ENCODE assay signal across 8 cellular contexts in genomic region chr3:16264174-16264707, GRCh38. TPM values are rescaled to one million over a fixed set of nuclear protein-coding genes. Genes with fewer than 3 reads are reported as not detected.
DNase-seq lines count a peak whose midpoint lies in the region; ATAC-seq and TF ChIP-seq lines count a peak whose summit lies in the region.

No MANE protein-coding gene starts in this region.

- H3K4me1 ChIP-seq in CD4-positive, CD25-positive, alpha-beta regulatory T cell (ENCODE audit: control insufficient read depth, insufficient read depth, low read length, poor library complexity, severe bottlenecking): peaks cover 17% of the 10 kb centered on the region
- H3K4me1 ChIP-seq in iPS DF 6.9 (ENCODE audit: control insufficient read depth, insufficient read depth, low read length): no peaks in the 10 kb centered on the region

- H3K27ac ChIP-seq in CD4-positive, CD25-positive, alpha-beta regulatory T cell (ENCODE audit: insufficient read depth, low read length, poor library complexity, severe bottlenecking): peak overlapping the region; percentile 94
- no peak overlapping the region for H3K27ac ChIP-seq in iPS DF 6.9 (ENCODE audit: low read length)

- peaks cover 17% of the 10 kb centered on the region for H3K36me3 ChIP-seq in CD4-positive, CD25-positive, alpha-beta regulatory T cell (ENCODE audit: control insufficient read depth, insufficient read depth, low read length)
- H3K36me3 ChIP-seq in iPS DF 6.9 (ENCODE audit: control insufficient read depth, insufficient read depth, low read length): peaks cover 4% of the 10 kb centered on the region; the same call in 1 of the 2 replicates

- no CpG with 5 or more reads among the region's 21 CpGs for WGBS in iPS DF 6.9 (ENCODE audit: insufficient coverage, insufficient read length)

- H3K27me3 ChIP-seq in CD4-positive, CD25-positive, alpha-beta regulatory T cell (ENCODE audit: control insufficient read depth, insufficient read depth, low read length): no peaks in the 10 kb centered on the region
- no peaks in the 10 kb centered on the region for H3K27me3 ChIP-seq in iPS DF 6.9 (ENCODE audit: control insufficient read depth, insufficient read depth, low read length)

- peaks cover 20 to 47% (median 26%) of the 10 kb centered on the region in 4 donors for H3K4me1 Mint-ChIP-seq in CD4-positive, CD25-positive, alpha-beta regulatory T cell
- peaks cover 19% of the 10 kb centered on the region for H3K4me1 Mint-ChIP-seq in WTC11
- peaks cover 28% of the 10 kb centered on the region for H3K4me1 Mint-ChIP-seq in stimulated activated naive CD8-positive, alpha-beta T cell treated with anti-CD3 and anti-CD28 coated beads, Interleukin-15, amount 100 ng/mL, for 72 hours

- peak overlapping the region; percentile 96 for H3K4me3 ChIP-seq in CD4-positive, CD25-positive, alpha-beta regulatory T cell (ENCODE audit: low read depth, low read length)
- peak overlapping the region; percentile 89 for H3K4me3 ChIP-seq in HFF-Myc (replicated peaks; ENCODE audit: low read depth, low read length)
- H3K4me3 ChIP-seq in iPS DF 6.9 (ENCODE audit: low read length): peak overlapping the region; percentile 93

- H3K4me3 Mint-ChIP-seq in CD4-positive, CD25-positive, alpha-beta regulatory T cell: peak overlapping the region; percentile 97 to 100 (median 99)
- peak overlapping the region; percentile 99 for H3K4me3 Mint-ChIP-seq in WTC11
- peak overlapping the region; percentile 88 to 93 for H3K4me3 Mint-ChIP-seq in stimulated activated naive CD8-positive, alpha-beta T cell treated with anti-CD3 and anti-CD28 coated beads, Interleukin-15, amount 100 ng/mL, for 72 hours

- DNase-seq in CD4-positive, CD25-positive, alpha-beta regulatory T cell: peak in 1 of 3 donors; percentile 9
- no peak for DNase-seq in HFF-Myc (ENCODE audit: extremely low read depth, low read depth)
- no peak for DNase-seq in WTC11 (ENCODE audit: low spot score)
- DNase-seq in iPS DF 6.9 (ENCODE audit: low read depth, low spot score): no peak
- DNase-seq in stimulated activated naive CD8-positive, alpha-beta T cell treated with anti-CD3 and anti-CD28 coated beads, Interleukin-15, amount 100 ng/mL, for 72 hours: no peak
- no peak for DNase-seq in GM19240 (ENCODE audit: insufficient read length, low spot score)
- no peak for DNase-seq in OCI-M2 (lab: John Stamatoyannopoulos, UW; ENCODE audit: unreplicated experiment)

- POLR2A ChIA-PET in WTC11 (lab: Charles Lee): interaction anchor here (0.6 to 1.2 kb wide), 4 partner anchors 13 to 286 kb away, joined by 3 to 4 read pairs (median 3); no protein-coding TSS in a partner anchor

- H3K36me3 Mint-ChIP-seq in CD4-positive, CD25-positive, alpha-beta regulatory T cell: peaks cover 10% of the 10 kb centered on the region
- peaks cover 6% of the 10 kb centered on the region for H3K36me3 Mint-ChIP-seq in WTC11

- H3K9me3 ChIP-seq in CD4-positive, CD25-positive, alpha-beta regulatory T cell (ENCODE audit: control insufficient read depth in 2 of 2, low read length in 2 of 2): no peaks in the 10 kb centered on the region
- no peaks in the 10 kb centered on the region for H3K9me3 ChIP-seq in iPS DF 6.9 (ENCODE audit: control insufficient read depth, insufficient read depth, low read length)

- H3K9me3 Mint-ChIP-seq in CD4-positive, CD25-positive, alpha-beta regulatory T cell: no peaks in the 10 kb centered on the region
- no peaks in the 10 kb centered on the region for H3K9me3 Mint-ChIP-seq in WTC11
- no peaks in the 10 kb centered on the region for H3K9me3 Mint-ChIP-seq in stimulated activated naive CD8-positive, alpha-beta T cell treated with anti-CD3 and anti-CD28 coated beads, Interleukin-15, amount 100 ng/mL, for 72 hours

- no peak for ATAC-seq in CD4-positive, CD25-positive, alpha-beta regulatory T cell (ENCODE audit: low read depth in 2 of 2)
- no peak; the same call in 1 of the 2 replicates for ATAC-seq in WTC11
- peak; percentile 4 for ATAC-seq in stimulated activated naive CD8-positive, alpha-beta T cell treated with anti-CD3 and anti-CD28 coated beads, Interleukin-15, amount 100 ng/mL, for 72 hours
- ATAC-seq in GM18909 (IDR thresholded peaks at IDR 0.05; ENCODE audit: poor library complexity, unreplicated experiment): no peak

- TF ChIP-seq CTCF in HFF-Myc (IDR thresholded peaks at IDR 0.05; ENCODE audit: low read depth, low read length, missing control alignments) (no peak), WTC11 (IDR thresholded peaks at IDR 0.05) (no peak)

- CTCF ChIA-PET in WTC11 (lab: Charles Lee): interaction anchor here (0.8 to 2.6 kb wide), 7 partner anchors 17 to 737 kb away, joined by 3 to 9 read pairs (median 3); no protein-coding TSS in a partner anchor

- H3K27me3 Mint-ChIP-seq in CD4-positive, CD25-positive, alpha-beta regulatory T cell: no peaks in the 10 kb centered on the region
- no peaks in the 10 kb centered on the region; the same call in 1 of the 2 replicates for H3K27me3 Mint-ChIP-seq in WTC11 (ENCODE audit: low read depth)
- H3K27me3 Mint-ChIP-seq in stimulated activated naive CD8-positive, alpha-beta T cell treated with anti-CD3 and anti-CD28 coated beads, Interleukin-15, amount 100 ng/mL, for 72 hours: no peaks in the 10 kb centered on the region

- peak overlapping the region; percentile 98 to 99 (median 99) for H3K27ac Mint-ChIP-seq in CD4-positive, CD25-positive, alpha-beta regulatory T cell
- peak overlapping the region; percentile 98 for H3K27ac Mint-ChIP-seq in WTC11
- peak overlapping the region; percentile 97 to 98 for H3K27ac Mint-ChIP-seq in stimulated activated naive CD8-positive, alpha-beta T cell treated with anti-CD3 and anti-CD28 coated beads, Interleukin-15, amount 100 ng/mL, for 72 hours

TF ChIP-seq in WTC11, 78 proteins besides CTCF, POLR2A, EP300 and RAD21 (continues in another document):
- TF ChIP-seq, protein P1, sequence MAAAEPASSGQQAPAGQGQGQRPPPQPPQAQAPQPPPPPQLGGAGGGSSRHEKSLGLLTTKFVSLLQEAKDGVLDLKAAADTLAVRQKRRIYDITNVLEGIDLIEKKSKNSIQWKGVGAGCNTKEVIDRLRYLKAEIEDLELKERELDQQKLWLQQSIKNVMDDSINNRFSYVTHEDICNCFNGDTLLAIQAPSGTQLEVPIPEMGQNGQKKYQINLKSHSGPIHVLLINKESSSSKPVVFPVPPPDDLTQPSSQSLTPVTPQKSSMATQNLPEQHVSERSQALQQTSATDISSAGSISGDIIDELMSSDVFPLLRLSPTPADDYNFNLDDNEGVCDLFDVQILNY (CRISPR knock-in tag; IDR thresholded peaks at IDR 0.05): no peak
- no peak for TF ChIP-seq TP53 (CRISPR knock-in tag; IDR thresholded peaks at IDR 0.05)
- TF ChIP-seq, protein P2, sequence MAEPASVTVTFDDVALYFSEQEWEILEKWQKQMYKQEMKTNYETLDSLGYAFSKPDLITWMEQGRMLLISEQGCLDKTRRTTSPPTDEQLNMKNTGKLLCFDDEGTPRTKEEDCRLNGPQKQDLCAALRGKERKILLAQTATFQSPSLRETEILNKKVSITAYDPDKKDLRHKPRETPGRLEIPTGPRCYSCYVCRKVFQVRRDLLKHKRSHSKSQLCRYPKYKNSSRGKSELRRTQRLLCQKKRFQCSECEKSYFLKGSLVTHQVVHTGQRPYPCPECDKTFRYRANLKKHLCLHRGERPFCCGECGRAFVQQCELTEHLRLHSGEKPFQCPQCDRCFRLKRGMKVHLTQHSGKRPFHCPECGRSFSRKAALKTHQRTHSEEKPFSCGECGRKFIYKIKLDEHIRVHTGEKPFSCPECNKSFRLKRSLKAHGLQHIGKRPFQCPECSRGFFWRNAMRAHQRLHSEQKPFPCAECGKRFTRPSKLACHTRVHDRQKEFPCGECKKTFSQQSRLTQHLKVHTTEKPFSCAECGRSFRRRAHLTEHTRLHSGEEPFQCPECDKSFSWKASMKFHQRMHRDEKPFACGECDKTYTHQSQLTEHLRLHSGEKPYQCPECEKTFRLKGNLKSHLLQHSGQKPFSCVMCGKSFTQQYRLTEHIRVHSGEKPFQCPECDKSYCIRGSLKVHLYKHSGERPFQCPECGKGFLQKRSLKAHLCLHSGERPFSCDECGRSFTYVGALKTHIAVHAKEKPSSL (CRISPR knock-in tag; conservative IDR thresholded peaks at IDR 0.05): no peak
- TF ChIP-seq ZNF121 (CRISPR knock-in tag; IDR thresholded peaks at IDR 0.05): no peak
- no peak for TF ChIP-seq ATF6 (CRISPR knock-in tag; IDR thresholded peaks at IDR 0.05)
- TF ChIP-seq FOXJ3 (CRISPR knock-in tag; IDR thresholded peaks at IDR 0.05; ENCODE audit: borderline replicate concordance): no peak
- no peak for TF ChIP-seq TCF7 (CRISPR knock-in tag; IDR thresholded peaks at IDR 0.05; ENCODE audit: low read depth)
- no peak for TF ChIP-seq NR3C1 (CRISPR knock-in tag; conservative IDR thresholded peaks at IDR 0.05; ENCODE audit: low read depth)
- TF ChIP-seq PREB (CRISPR knock-in tag; IDR thresholded peaks at IDR 0.05; ENCODE audit: borderline replicate concordance): no peak
- no peak for TF ChIP-seq ZNF317 (CRISPR knock-in tag; IDR thresholded peaks at IDR 0.05; ENCODE audit: borderline replicate concordance, low read depth)

RNA-seq across cellular contexts. Expression of gene DPH3, which starts 0.5 kb away (rescaled TPM):
- 20.0 TPM for total RNA-seq in CD4-positive, CD25-positive, alpha-beta regulatory T cell
- 10 to 100 TPM; 19.6 to 30.0 (median 22.5) TPM for polyA plus RNA-seq in CD4-positive, CD25-positive, alpha-beta regulatory T cell
- 26.5 to 27.8 TPM (median 26.6 TPM) in 3 replicates for total RNA-seq in WTC11 (2021)

RNA-seq across cellular contexts. Expression of gene OXNAD1, which starts 0.8 kb away (rescaled TPM):
- total RNA-seq in CD4-positive, CD25-positive, alpha-beta regulatory T cell: 109 TPM
- polyA plus RNA-seq in CD4-positive, CD25-positive, alpha-beta regulatory T cell: 10 to 100 TPM; 31.1 to 67.1 (median 50.4) TPM
- total RNA-seq in WTC11 (2021): 20.1 to 21.7 TPM (median 21.4 TPM) in 3 replicates
